In the genomic region with DNA sequence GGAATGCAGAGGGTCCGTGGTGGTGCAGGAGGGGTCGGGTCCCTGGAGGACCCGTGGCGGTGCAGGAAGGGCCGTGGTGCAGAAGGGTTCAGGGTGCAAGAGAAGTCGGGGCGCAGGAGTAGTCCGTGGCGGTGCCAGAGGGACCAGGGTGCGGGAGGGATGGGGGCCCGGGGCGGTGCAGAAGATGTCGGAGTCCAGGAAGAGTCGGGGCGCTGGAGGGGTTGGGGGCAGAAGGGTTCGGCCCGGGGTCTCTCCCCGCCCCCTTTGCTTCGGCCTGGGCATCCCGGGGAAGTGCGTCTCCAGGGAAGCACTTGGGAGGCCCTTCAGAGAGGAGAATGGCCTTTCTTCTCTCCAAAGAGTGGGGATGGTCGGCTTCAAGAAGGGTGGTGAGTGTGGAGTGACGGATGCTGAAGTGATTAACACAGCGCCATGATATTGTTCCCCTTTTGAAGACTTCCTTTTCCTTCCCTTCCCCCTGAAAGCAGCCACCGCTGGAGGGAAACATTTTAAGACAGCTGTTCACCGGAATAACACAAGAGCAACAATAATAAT, we compare ENCODE assay signal across 8 cellular contexts. TPM values are rescaled to one million over a fixed set of nuclear protein-coding genes. Genes with fewer than 3 reads are reported as not detected.
DNase-seq lines count a peak whose midpoint lies in the region; ATAC-seq and TF ChIP-seq lines count a peak whose summit lies in the region.

No MANE protein-coding gene starts in this region.

- ATAC-seq in GM21447 (IDR thresholded peaks at IDR 0.05; ENCODE audit: unreplicated experiment) (peak; percentile 22), HG02973 (IDR thresholded peaks at IDR 0.05; ENCODE audit: unreplicated experiment) (no peak)
- peak; percentile 12 for ATAC-seq in effector memory CD8-positive, alpha-beta T cell (replicated peaks)

- H3K36me3 Mint-ChIP-seq in effector memory CD8-positive, alpha-beta T cell (ENCODE audit: insufficient read depth), result peaks cover 45% of the 10 kb centered on the region

- CTCF ChIA-PET in BJ (lab: Yijun Ruan, JAX), result no interaction called here
- CTCF ChIA-PET in PC-9 (lab: Charles Lee), result no interaction called here

- H3K79me2 ChIP-seq in PC-9 (ENCODE audit: low read depth), result peaks cover 83% of the 10 kb centered on the region

- H3K4me1 ChIP-seq in PC-9 (replicated peaks; ENCODE audit: insufficient read depth), result peaks cover 19% of the 10 kb centered on the region
- H3K4me1 ChIP-seq in muscle layer of duodenum (ENCODE audit: control insufficient read depth in 1 of 2, insufficient read depth in 2 of 2, low read length in 2 of 2), result peaks cover 7 to 36% of the 10 kb centered on the region in 2 donors

- H4K20me1 ChIP-seq in PC-9 (ENCODE audit: insufficient read depth), result peaks cover 6% of the 10 kb centered on the region; the same call in 1 of the 2 replicates

- peak overlapping the region; percentile 89 for H3K4me2 ChIP-seq in PC-9

- H2AFZ ChIP-seq in PC-9, result peak overlapping the region; percentile 87

- no peaks in the 10 kb centered on the region for H3K9me2 ChIP-seq in PC-9 (ENCODE audit: insufficient read depth)

- intact Hi-C loops in PC-9 (cut with micrococcal nuclease; ENCODE audit: unreplicated experiment), result no loop called here

- POLR2A ChIA-PET in BJ (lab: Charles Lee), result no interaction called here
- POLR2A ChIA-PET in PC-9 (lab: Charles Lee; ENCODE audit: unreplicated experiment), result no interaction called here

- no peak for TF ChIP-seq CTCF in BJ (IDR thresholded peaks at IDR 0.05; ENCODE audit: insufficient read depth, low read depth, low read length)
- no peak for TF ChIP-seq CTCF in PC-9 (conservative IDR thresholded peaks at IDR 0.05)

- H3K36me3 ChIP-seq in BJ (ENCODE audit: control insufficient read depth, insufficient read depth, low read length), result peaks cover 1% of the 10 kb centered on the region
- no peaks in the 10 kb centered on the region for H3K36me3 ChIP-seq in PC-9 (ENCODE audit: low read depth)
- peaks cover 8 to 10% of the 10 kb centered on the region in 2 donors for H3K36me3 ChIP-seq in muscle layer of duodenum (ENCODE audit: control insufficient read depth in 1 of 2, insufficient read depth in 2 of 2, low read length in 2 of 2)

- H3K4me3 Mint-ChIP-seq in effector memory CD8-positive, alpha-beta T cell, result peak overlapping the region; percentile 99

- H3K27ac Mint-ChIP-seq in effector memory CD8-positive, alpha-beta T cell, result peak overlapping the region; percentile 97 to 98

- H3K27me3 ChIP-seq in BJ (ENCODE audit: control insufficient read depth, insufficient read depth, low read length), result no peaks in the 10 kb centered on the region
- no peaks in the 10 kb centered on the region for H3K27me3 ChIP-seq in PC-9 (ENCODE audit: insufficient read depth, low read depth)
- H3K27me3 ChIP-seq in muscle layer of duodenum (ENCODE audit: low read depth, low read length), result no peaks in the 10 kb centered on the region

- peaks cover 11% of the 10 kb centered on the region; the same call in 1 of the 2 replicates for H3F3A ChIP-seq in PC-9 (ENCODE audit: insufficient read depth, low read depth)

- H3K4me3 ChIP-seq in BJ (ENCODE audit: low read depth, low read length) (peak overlapping the region; percentile 99), PC-9 (peak overlapping the region; percentile 96), muscle layer of duodenum (ENCODE audit: low read depth in 1 of 2, low read length in 2 of 2) (peak overlapping the region; percentile 86 to 98)

- BruUV-seq in PC-9 (replicated peaks; lab: Mats Ljungman, UMichigan), result no TSS peak

- H3K27me3 Mint-ChIP-seq in effector memory CD8-positive, alpha-beta T cell, result no peaks in the 10 kb centered on the region

- H3K4me1 Mint-ChIP-seq in effector memory CD8-positive, alpha-beta T cell (ENCODE audit: low read depth in 2 of 2), result peaks cover 63 to 87% of the 10 kb centered on the region in 2 donors

- no peak for DNase-seq in BJ (ENCODE audit: low read depth)
- DNase-seq in PC-9, result no peak
- DNase-seq in effector memory CD8-positive, alpha-beta T cell, result no peak
- no peak for DNase-seq in NCI-H748 treated with DMSO at 0.1 percent for 48 hours (lab: John Stamatoyannopoulos, UW)
- DNase-seq in SW480 (ENCODE audit: low spot score), result no peak

- H3K27ac ChIP-seq in PC-9 (no peak overlapping the region), muscle layer of duodenum (ENCODE audit: low read length) (peak overlapping the region; percentile 95)

- no peaks in the 10 kb centered on the region for H3K9me3 Mint-ChIP-seq in effector memory CD8-positive, alpha-beta T cell

- H3K9me3 ChIP-seq in PC-9 (ENCODE audit: insufficient read depth, low read depth), result no peaks in the 10 kb centered on the region
- H3K9me3 ChIP-seq in muscle layer of duodenum (ENCODE audit: control insufficient read depth in 1 of 2, low read length in 2 of 2), result no peaks in the 10 kb centered on the region

RNA-seq across cellular contexts. Expression of a gene that starts 1.0 kb away (rescaled TPM):
- 10.9 and 12.7 TPM in 2 replicates for polyA plus RNA-seq in BJ (2011; rRNA removed)
- 24.4 and 25.7 TPM in 2 replicates for polyA minus RNA-seq in BJ (2011; rRNA and poly(A)+ RNA removed)
- 10.9 and 12.3 TPM in 2 replicates for total RNA-seq in PC-9 (2021)

RNA-seq across cellular contexts. Expression of a gene that starts 8.3 kb away (rescaled TPM):
- polyA plus RNA-seq in BJ (2011; rRNA removed), result 10.0 and 19.7 TPM in 2 replicates
- polyA minus RNA-seq in BJ (2011; rRNA and poly(A)+ RNA removed), result 4.0 and 4.6 TPM in 2 replicates
- 38.5 and 57.7 TPM in 2 replicates for total RNA-seq in PC-9 (2021)

RNA-seq across cellular contexts. Expression of a gene that starts 31.5 kb away (rescaled TPM):
- polyA plus RNA-seq in BJ (2011; rRNA removed), result not detected in 2 replicates
- polyA minus RNA-seq in BJ (2011; rRNA and poly(A)+ RNA removed), result not detected in 2 replicates
- total RNA-seq in PC-9 (2021), result not detected in 2 replicates
